Comparison of ENCODE assay signal across 9 cellular contexts in genomic region chr11:18171377-18172000, GRCh38. TPM values are rescaled to one million over a fixed set of nuclear protein-coding genes. Genes with fewer than 3 reads are reported as not detected.
A peak's percentile ranks its signal among the peaks of the same experiment; 100 is the strongest.
DNase-seq lines count a peak whose midpoint lies in the region; ATAC-seq lines count a peak whose summit lies in the region.
"Had no signal": no experiment of that assay in that cellular context is flagged by ENCODE, and none has a peak within 500 bp of the region (broad histone marks: within the 10 kb centered on the region; RNA-seq: fewer than 3 reads in every experiment).

No MANE protein-coding gene starts in this region.

- DNase-seq in ELR (ENCODE audit: low read depth) = peak; percentile 67
- DNase-seq in HS-5 (ENCODE audit: low read depth) = peak; percentile 20
- peak; percentile 25 to 27 for DNase-seq in SW 1271 (lab: John Stamatoyannopoulos, UW)
- peak; percentile 45 for DNase-seq in left kidney (ENCODE audit: low read depth, low spot score)
- DNase-seq in mesenteric fat pad (ENCODE audit: low spot score) = no peak
- DNase-seq: activated B cell treated with CpG ODN at 0.5 μM for 24 hours had no signal

- ATAC-seq in HG03039 (IDR thresholded peaks at IDR 0.05; ENCODE audit: unreplicated experiment) = no peak
- no peak for ATAC-seq in GM21737 (IDR thresholded peaks at IDR 0.05; ENCODE audit: unreplicated experiment)
- ATAC-seq in HG03139 (IDR thresholded peaks at IDR 0.05; ENCODE audit: unreplicated experiment) = no peak

RNA-seq across cellular contexts. Expression of gene MRGPRX4, which starts 1.1 kb away (rescaled TPM):
- not detected for total RNA-seq in mesenteric fat pad
- total RNA-seq: activated B cell treated with CpG ODN at 0.5 μM for 24 hours had no signal

RNA-seq across cellular contexts. Expression of gene MRGPRX3, which starts 39.1 kb away (rescaled TPM):
- total RNA-seq in mesenteric fat pad = not detected
- total RNA-seq: activated B cell treated with CpG ODN at 0.5 μM for 24 hours had no signal
